Comparison of ENCODE assay signal across 1 cellular context in genomic region chr20:309306-309840, GRCh38.
TF ChIP-seq lines count a peak whose summit lies in the region.

No MANE protein-coding gene starts in this region.

TF ChIP-seq in GM12878, 131 proteins besides CTCF, POLR2A, EP300 and RAD21:
- TF ChIP-seq PML (IDR thresholded peaks at IDR 0.05; ENCODE audit: low read length) = no peak
- TF ChIP-seq, protein P1, sequence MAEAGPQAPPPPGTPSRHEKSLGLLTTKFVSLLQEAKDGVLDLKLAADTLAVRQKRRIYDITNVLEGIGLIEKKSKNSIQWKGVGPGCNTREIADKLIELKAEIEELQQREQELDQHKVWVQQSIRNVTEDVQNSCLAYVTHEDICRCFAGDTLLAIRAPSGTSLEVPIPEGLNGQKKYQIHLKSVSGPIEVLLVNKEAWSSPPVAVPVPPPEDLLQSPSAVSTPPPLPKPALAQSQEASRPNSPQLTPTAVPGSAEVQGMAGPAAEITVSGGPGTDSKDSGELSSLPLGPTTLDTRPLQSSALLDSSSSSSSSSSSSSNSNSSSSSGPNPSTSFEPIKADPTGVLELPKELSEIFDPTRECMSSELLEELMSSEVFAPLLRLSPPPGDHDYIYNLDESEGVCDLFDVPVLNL (IDR thresholded peaks at IDR 0.05; ENCODE audit: low read depth, low read length) = no peak
- TF ChIP-seq CREB1 (IDR thresholded peaks at IDR 0.05; ENCODE audit: low read depth) = no peak
- no peak for TF ChIP-seq RB1 (IDR thresholded peaks at IDR 0.05; ENCODE audit: borderline replicate concordance)
- TF ChIP-seq RCOR1 (conservative IDR thresholded peaks at IDR 0.05; ENCODE audit: low read depth, low read length) = no peak
- TF ChIP-seq SP1 (IDR thresholded peaks at IDR 0.05; ENCODE audit: low read depth, low read length) = no peak
- no peak for TF ChIP-seq SUZ12 (IDR thresholded peaks at IDR 0.05; ENCODE audit: unreplicated experiment)
- TF ChIP-seq RAD51 (IDR thresholded peaks at IDR 0.05) = no peak
- TF ChIP-seq NR2C2 (IDR thresholded peaks at IDR 0.05; ENCODE audit: borderline replicate concordance, control insufficient read depth, insufficient read length, low read depth) = no peak
- no peak for TF ChIP-seq TCF7 (IDR thresholded peaks at IDR 0.05; ENCODE audit: borderline replicate concordance)
- no peak for TF ChIP-seq DPF2 (IDR thresholded peaks at IDR 0.05)
- TF ChIP-seq NFYA (IDR thresholded peaks at IDR 0.05; ENCODE audit: borderline replicate concordance, low read depth, low read length) = no peak
